16 cellular contexts compared by ENCODE assay signal in genomic region chr2:234102112-234102511, GRCh38. TPM values are rescaled to one million over a fixed set of nuclear protein-coding genes. Genes with fewer than 3 reads are reported as not detected.
DNase-seq lines count a peak whose midpoint lies in the region; ATAC-seq and TF ChIP-seq lines count a peak whose summit lies in the region.
"Had no signal": no experiment of that assay in that cellular context is flagged by ENCODE, and none has a peak within 500 bp of the region (broad histone marks: within the 10 kb centered on the region; RNA-seq: fewer than 3 reads in every experiment).

No MANE protein-coding gene starts in this region.

- H3K9ac ChIP-seq in PC-3 (ENCODE audit: low read length): no peak overlapping the region

- H3K4me2 ChIP-seq in PC-3 (ENCODE audit: low read length): no peak overlapping the region

- TF ChIP-seq CTCF in CD4-positive, alpha-beta T cell (IDR thresholded peaks at IDR 0.05): peak; percentile 41
- TF ChIP-seq CTCF in PC-3 (conservative IDR thresholded peaks at IDR 0.05; ENCODE audit: low read depth, low read length) (peak; percentile 46), GM13976 (IDR thresholded peaks at IDR 0.05; ENCODE audit: borderline replicate concordance, control extremely low read depth, extremely low read depth, insufficient read depth, missing control alignments) (no peak)

- H3K9me2 ChIP-seq in PC-3 (replicated peaks; ENCODE audit: low read length): no peaks in the 10 kb centered on the region

- ATAC-seq in CD4-positive, alpha-beta T cell (ENCODE audit: poor library complexity): peak; percentile 89
- ATAC-seq in PC-3 (peak; percentile 92), HG03521 (IDR thresholded peaks at IDR 0.05; ENCODE audit: unreplicated experiment) (no peak)
- ATAC-seq: gastroesophageal sphincter had no signal

- H3K9me3 Mint-ChIP-seq in CD4-positive, alpha-beta T cell: no peaks in the 10 kb centered on the region
- H3K9me3 Mint-ChIP-seq: nephron had no signal

- no peaks in the 10 kb centered on the region for H3K27me3 ChIP-seq in CD4-positive, alpha-beta T cell (ENCODE audit: control insufficient read depth, insufficient read depth, low read length)
- no peaks in the 10 kb centered on the region for H3K27me3 ChIP-seq in PC-3 (ENCODE audit: low read length)
- H3K27me3 ChIP-seq: gastroesophageal sphincter, thyroid gland had no signal

- no peaks in the 10 kb centered on the region for H3K36me3 Mint-ChIP-seq in CD4-positive, alpha-beta T cell (ENCODE audit: low read depth)

- peak overlapping the region; percentile 31 for H3K27ac Mint-ChIP-seq in CD4-positive, alpha-beta T cell
- H3K27ac Mint-ChIP-seq: T-helper 2 cell treated with Interferon-gamma antibody and Interleukin-4, amounts not matched to agents 5 μg/mL and 100 μg/mL, for 36 hours had no signal

- H3K79me2 ChIP-seq in PC-3 (ENCODE audit: low read length): no peaks in the 10 kb centered on the region

- H3K27ac ChIP-seq in CD4-positive, alpha-beta T cell (ENCODE audit: low read depth, low read length): no peak overlapping the region
- H3K27ac ChIP-seq in PC-3 (ENCODE audit: low read length): no peak overlapping the region
- H3K27ac ChIP-seq: dorsolateral prefrontal cortex, gastroesophageal sphincter, skin epidermis, thyroid gland had no signal

- no peaks in the 10 kb centered on the region for H4K20me1 ChIP-seq in PC-3 (ENCODE audit: low read length)

- no peaks in the 10 kb centered on the region for H3F3A ChIP-seq in PC-3 (ENCODE audit: low read length, unreplicated experiment)

- BruUV-seq in PC-3 (replicated peaks; lab: Mats Ljungman, UMichigan): no TSS peak

- H3K9me3 ChIP-seq in CD4-positive, alpha-beta T cell (ENCODE audit: control insufficient read depth, low read length): no peaks in the 10 kb centered on the region
- H3K9me3 ChIP-seq in PC-3 (ENCODE audit: low read length): no peaks in the 10 kb centered on the region
- H3K9me3 ChIP-seq: gastroesophageal sphincter, thyroid gland had no signal

- H3K4me3 ChIP-seq in PC-3 (ENCODE audit: low read length): no peak overlapping the region
- H3K4me3 ChIP-seq: dorsolateral prefrontal cortex, gastroesophageal sphincter, skin epidermis, thyroid gland had no signal

- DNase-seq in CD4-positive, alpha-beta T cell: peak in 2 of 10 experiments; percentile 11 to 23
- DNase-seq in DMS53 (lab: John Stamatoyannopoulos, UW): peak; percentile 75
- DNase-seq in PC-3: peak; percentile 65
- DNase-seq in islet precursor cell: peak; percentile 68
- DNase-seq in OCI-M1 (lab: John Stamatoyannopoulos, UW): no peak
- no peak for DNase-seq in GM13976 (ENCODE audit: low spot score)
- DNase-seq: amniotic stem cell, dorsolateral prefrontal cortex, NCI-H1105 treated with DMSO at 0.1 percent for 48 hours, thyroid gland had no signal

- intact Hi-C loops in CD4-positive, alpha-beta T cell (cut with DNase I, micrococcal nuclease): loop anchor here (5.0 to 10.0 kb wide), 2 partner anchors 107 to 125 kb away; no protein-coding TSS in a partner anchor
- intact Hi-C loops in PC-3 (cut with micrococcal nuclease): no loop called here

- POLR2A ChIA-PET in CD4-positive, alpha-beta T cell (lab: Charles Lee): no interaction called here
- POLR2A ChIA-PET in PC-3 (lab: Charles Lee; ENCODE audit: unreplicated experiment): no interaction called here

- H2AFZ ChIP-seq in PC-3 (ENCODE audit: low read length): no peak overlapping the region

- H3K4me1 Mint-ChIP-seq in CD4-positive, alpha-beta T cell (ENCODE audit: low read depth): peaks cover 50% of the 10 kb centered on the region
- H3K4me1 Mint-ChIP-seq: nephron had no signal

- H3K27me3 Mint-ChIP-seq in CD4-positive, alpha-beta T cell: no peaks in the 10 kb centered on the region

- H3K4me3 Mint-ChIP-seq in CD4-positive, alpha-beta T cell: peak overlapping the region; percentile 73
- H3K4me3 Mint-ChIP-seq: nephron; T-helper 2 cell treated with Interferon-gamma antibody and Interleukin-4, amounts not matched to agents 5 μg/mL and 100 μg/mL, for 36 hours had no signal

- H3K36me3 ChIP-seq in PC-3 (ENCODE audit: low read depth, low read length): no peaks in the 10 kb centered on the region
- H3K36me3 ChIP-seq: gastroesophageal sphincter, thyroid gland had no signal

- peaks cover 4% of the 10 kb centered on the region for H3K4me1 ChIP-seq in PC-3 (ENCODE audit: insufficient read depth, low read length)
- H3K4me1 ChIP-seq: gastroesophageal sphincter had no signal

- CTCF ChIA-PET in CD4-positive, alpha-beta T cell (lab: Charles Lee): no interaction called here
- CTCF ChIA-PET in PC-3 (lab: Charles Lee): no interaction called here

- in situ Hi-C loops in GM13976 (cut with MboI; ENCODE audit: low sequenced_read_pairs, unreplicated experiment): no loop called here

RNA-seq across cellular contexts. Expression of gene SPP2, which starts 51.6 kb away (rescaled TPM):
- not detected for total RNA-seq in CD4-positive, alpha-beta T cell
- total RNA-seq in PC-3 (2014; rRNA removed): not detected in 2 replicates
- total RNA-seq: gastroesophageal sphincter, kidney epithelial cell, thyroid gland had no signal

Comparison
In these comparisons a context has a peak if more than half of its experiments do, and no peak if none do; other contexts are left out.
1. DNase-seq: peak in DMS53 (single experiment), PC-3 (single experiment) and islet precursor cell (single experiment); none in OCI-M1 (single experiment) and GM13976 (single experiment).